Comparison of ENCODE assay signal across 15 cellular contexts in the genomic region with DNA sequence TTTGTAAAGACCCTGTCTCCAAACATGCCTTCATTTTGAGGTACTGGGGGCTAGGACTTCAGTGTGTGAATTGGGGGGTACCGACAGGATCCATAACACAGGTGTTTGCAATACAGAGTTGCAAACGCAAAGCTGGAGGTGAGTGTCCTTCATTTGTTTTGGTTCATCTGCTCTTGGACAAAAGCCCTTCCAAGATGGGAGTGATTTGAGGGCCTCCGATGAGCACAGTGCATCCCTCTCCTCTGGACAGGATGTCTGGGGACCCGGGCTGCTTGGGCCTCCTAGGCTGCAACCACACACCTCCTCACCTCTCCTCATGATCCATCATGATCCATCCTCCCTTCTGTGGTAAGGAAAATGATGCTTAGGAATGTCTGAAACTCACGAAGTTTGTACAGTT. TPM values are rescaled to one million over a fixed set of nuclear protein-coding genes. Genes with fewer than 3 reads are reported as not detected.
DNase-seq lines count a peak whose midpoint lies in the region; ATAC-seq and TF ChIP-seq lines count a peak whose summit lies in the region.
"Had no signal": no experiment of that assay in that cellular context is flagged by ENCODE, and none has a peak within 500 bp of the region (broad histone marks: within the 10 kb centered on the region; RNA-seq: fewer than 3 reads in every experiment).

No MANE protein-coding gene starts in this region.

- no peak for DNase-seq in activated CD4-positive, alpha-beta T cell treated with anti-CD3 and anti-CD28 coated beads, Interleukin-2, amount 10 ng/mL, durations not matched to agents 24 days and 14 days
- no peak for DNase-seq in activated CD4-positive, alpha-beta T cell treated with anti-CD3 and anti-CD28 coated beads, Interleukin-2, amount 50 U/mL, for 4 hours
- no peak for DNase-seq in NT2/D1 (ENCODE audit: low read depth, low spot score)
- peak; percentile 51 for DNase-seq in spleen
- DNase-seq in NCI-H510A treated with DMSO at 0.1 percent for 48 hours (lab: John Stamatoyannopoulos, UW), result no peak
- DNase-seq: DMS153, left ventricle myocardium inferior, NCI-H2029 treated with DMSO at 0.1 percent for 48 hours had no signal

- H3K27me3 ChIP-seq in NT2/D1 (ENCODE audit: insufficient read depth, insufficient read length) (no peaks in the 10 kb centered on the region), ectodermal cell (ENCODE audit: control insufficient read depth, insufficient read depth, low read length, poor library complexity, severe bottlenecking) (no peaks in the 10 kb centered on the region), spleen (replicated peaks in 1 of 7) (no peaks in the 10 kb centered on the region)

- H3K4me1 ChIP-seq in NT2/D1 (ENCODE audit: insufficient read depth, insufficient read length) (peaks cover 36% of the 10 kb centered on the region), ectodermal cell (ENCODE audit: control insufficient read depth, insufficient read depth, low read length) (peaks cover 21% of the 10 kb centered on the region), spleen (peaks cover 25 to 100% (median 83%) of the 10 kb centered on the region in 6 donors)
- H3K4me1 ChIP-seq: A549, tibial artery had no signal

- H3K4me3 Mint-ChIP-seq in activated CD4-positive, alpha-beta T cell treated with anti-CD3 and anti-CD28 coated beads, Interleukin-2, amount 10 ng/mL, durations not matched to agents 24 days and 14 days, result peak overlapping the region; percentile 73

- H3K27ac ChIP-seq in ectodermal cell (ENCODE audit: insufficient read depth, low read depth, low read length, poor library complexity, severe bottlenecking) (peak overlapping the region; percentile 84), spleen (peak overlapping the region in 3 of 8 donors; percentile 97 to 99 (median 99))
- H3K27ac ChIP-seq: A549, left ventricle myocardium inferior, tibial artery, VCaP had no signal

- no peak for TF ChIP-seq CTCF in spleen (IDR thresholded peaks at IDR 0.05 in 8 of 11, conservative IDR thresholded peaks at IDR 0.05 in 3 of 11)

- H3K36me3 Mint-ChIP-seq in activated CD4-positive, alpha-beta T cell treated with anti-CD3 and anti-CD28 coated beads, Interleukin-2, amount 10 ng/mL, durations not matched to agents 24 days and 14 days (ENCODE audit: low read depth), result peaks cover 41% of the 10 kb centered on the region

- intact Hi-C loops in activated CD4-positive, alpha-beta T cell treated with anti-CD3 and anti-CD28 coated beads, Interleukin-2, amount 10 ng/mL, durations not matched to agents 24 days and 14 days (cut with micrococcal nuclease), result no loop called here
- intact Hi-C loops in spleen (cut with DNase I; ENCODE audit: low total_unique reads), result no loop called here

- no peaks in the 10 kb centered on the region for H3K27me3 Mint-ChIP-seq in activated CD4-positive, alpha-beta T cell treated with anti-CD3 and anti-CD28 coated beads, Interleukin-2, amount 10 ng/mL, durations not matched to agents 24 days and 14 days

- H3K4me3 ChIP-seq in NT2/D1 (ENCODE audit: insufficient read length, low read depth) (no peak overlapping the region), ectodermal cell (ENCODE audit: insufficient read depth, low read depth, low read length) (no peak overlapping the region), spleen (peak overlapping the region in 1 of 8 donors; percentile 3)
- H3K4me3 ChIP-seq: A549, left ventricle myocardium inferior, tibial artery had no signal

- no peak for ATAC-seq in HG02970 (IDR thresholded peaks at IDR 0.05; ENCODE audit: low FRiP score, unreplicated experiment)
- ATAC-seq in HG02973 (IDR thresholded peaks at IDR 0.05; ENCODE audit: unreplicated experiment), result no peak

- H3K9me3 Mint-ChIP-seq in activated CD4-positive, alpha-beta T cell treated with anti-CD3 and anti-CD28 coated beads, Interleukin-2, amount 10 ng/mL, durations not matched to agents 24 days and 14 days, result no peaks in the 10 kb centered on the region

- 71 to 79% methylated on average over 4 to 5 of the region's 5 CpGs for WGBS in ectodermal cell, 2 experiments
- 69 to 77% (median 75%) methylated on average over 5 of the region's 5 CpGs for WGBS in spleen, 5 donors

- no peaks in the 10 kb centered on the region for H3K36me3 ChIP-seq in NT2/D1 (ENCODE audit: insufficient read depth, insufficient read length, low read length)
- no peaks in the 10 kb centered on the region for H3K36me3 ChIP-seq in ectodermal cell (ENCODE audit: control insufficient read depth, insufficient read depth, low read length)
- peaks cover 0 to 65% (median 14%) of the 10 kb centered on the region in 6 donors for H3K36me3 ChIP-seq in spleen
- H3K36me3 ChIP-seq: left ventricle myocardium inferior, tibial artery had no signal

- TF ChIP-seq POLR2A in spleen (IDR thresholded peaks at IDR 0.05), result no peak

- peaks cover 70% of the 10 kb centered on the region for H3K4me1 Mint-ChIP-seq in activated CD4-positive, alpha-beta T cell treated with anti-CD3 and anti-CD28 coated beads, Interleukin-2, amount 10 ng/mL, durations not matched to agents 24 days and 14 days

- H3K9me3 ChIP-seq in NT2/D1 (ENCODE audit: insufficient read depth, low read length) (no peaks in the 10 kb centered on the region), ectodermal cell (ENCODE audit: control insufficient read depth, low read length) (no peaks in the 10 kb centered on the region), spleen (no peaks in the 10 kb centered on the region)
- H3K9me3 ChIP-seq: A549, left ventricle myocardium inferior, tibial artery had no signal

- peak overlapping the region; percentile 78 for H3K27ac Mint-ChIP-seq in activated CD4-positive, alpha-beta T cell treated with anti-CD3 and anti-CD28 coated beads, Interleukin-2, amount 10 ng/mL, durations not matched to agents 24 days and 14 days

- H3K9ac ChIP-seq in NT2/D1 (ENCODE audit: insufficient read length, low read depth), result peak overlapping the region; percentile 36

RNA-seq across cellular contexts. Expression of a gene that starts 23.8 kb away (rescaled TPM):
- 39.5 and 39.7 TPM in 2 replicates for total RNA-seq in activated CD4-positive, alpha-beta T cell treated with anti-CD3 and anti-CD28 coated beads, Interleukin-2, amount 10 ng/mL, durations not matched to agents 24 days and 14 days
- 0.52 TPM for polyA plus RNA-seq in ectodermal cell (2013, experiment 1 of 4)
- 0.44 TPM for polyA plus RNA-seq in ectodermal cell (2013, experiment 2 of 4)
- polyA plus RNA-seq in ectodermal cell (2013, experiment 3 of 4), result 0.59 TPM
- polyA plus RNA-seq in ectodermal cell (2013, experiment 4 of 4), result 0.69 TPM
- 10 to 100 TPM; 60.4 to 99.1 (median 72.6) TPM for total RNA-seq in spleen
- 10 to 100 TPM; 30.7 to 54.5 (median 37.6) TPM for polyA plus RNA-seq in spleen
- total RNA-seq: LHCN-M2 had no signal
